1 cellular context compared by ENCODE assay signal in the genomic region with DNA sequence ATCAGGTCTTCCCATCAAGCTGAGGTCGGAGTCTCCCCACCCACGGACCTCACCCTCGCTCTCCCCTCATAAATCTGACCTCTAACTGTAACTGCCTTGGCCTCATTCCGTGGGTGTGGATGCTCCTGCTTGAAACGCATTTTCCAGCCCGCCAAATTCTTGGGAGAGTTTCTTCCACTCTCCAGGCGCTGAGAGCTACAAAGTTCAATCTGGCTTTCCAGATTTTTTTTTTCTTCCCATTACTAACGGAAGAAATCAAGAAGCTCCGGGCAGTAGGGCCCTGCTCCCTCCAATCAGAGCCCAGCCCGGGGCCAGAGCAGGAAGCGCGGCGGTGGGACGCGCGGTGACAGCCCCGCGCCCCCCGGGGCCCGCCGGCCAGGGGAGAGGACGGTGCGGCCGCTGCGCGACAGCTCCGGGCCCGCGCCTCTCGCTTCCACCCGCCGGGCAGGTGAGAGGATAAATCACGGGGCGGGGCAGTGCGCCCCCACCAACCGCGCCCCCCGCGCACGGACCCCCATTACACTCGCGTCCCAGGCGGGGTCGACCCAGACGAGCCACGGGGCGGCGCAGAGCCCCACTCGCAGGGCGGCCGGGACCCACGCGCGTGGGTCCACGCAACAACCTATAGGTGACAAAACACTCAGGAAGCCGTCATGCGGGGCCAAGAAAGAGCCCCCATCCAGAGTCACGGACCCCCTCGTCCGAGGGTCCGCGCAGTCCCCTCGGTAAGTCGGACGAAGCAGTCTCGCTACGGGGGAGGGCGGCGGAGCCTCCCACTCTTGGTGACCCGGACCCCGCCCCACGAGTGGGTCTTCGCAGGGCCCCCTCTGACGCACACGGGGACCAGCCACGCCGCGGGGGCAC.
TF ChIP-seq lines count a peak whose summit lies in the region.

No MANE protein-coding gene starts in this region.

TF ChIP-seq in IMR-90, 13 proteins besides CTCF, POLR2A, EP300 and RAD21:
- 0 out of 2 replicates have a peak, but pooled peaks have one; percentile 48 for TF ChIP-seq CHD1 (IDR thresholded peaks at IDR 0.05; ENCODE audit: low read depth, low read length)
- no peak for TF ChIP-seq MAZ (IDR thresholded peaks at IDR 0.05; ENCODE audit: borderline replicate concordance, low read depth, low read length)
- TF ChIP-seq, protein P1, sequence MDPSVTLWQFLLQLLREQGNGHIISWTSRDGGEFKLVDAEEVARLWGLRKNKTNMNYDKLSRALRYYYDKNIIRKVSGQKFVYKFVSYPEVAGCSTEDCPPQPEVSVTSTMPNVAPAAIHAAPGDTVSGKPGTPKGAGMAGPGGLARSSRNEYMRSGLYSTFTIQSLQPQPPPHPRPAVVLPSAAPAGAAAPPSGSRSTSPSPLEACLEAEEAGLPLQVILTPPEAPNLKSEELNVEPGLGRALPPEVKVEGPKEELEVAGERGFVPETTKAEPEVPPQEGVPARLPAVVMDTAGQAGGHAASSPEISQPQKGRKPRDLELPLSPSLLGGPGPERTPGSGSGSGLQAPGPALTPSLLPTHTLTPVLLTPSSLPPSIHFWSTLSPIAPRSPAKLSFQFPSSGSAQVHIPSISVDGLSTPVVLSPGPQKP (IDR thresholded peaks at IDR 0.05; ENCODE audit: borderline replicate concordance, low read depth, low read length): no peak
- no peak for TF ChIP-seq MAFK (IDR thresholded peaks at IDR 0.05; ENCODE audit: low read depth, low read length)
- no peak for TF ChIP-seq MXI1 (IDR thresholded peaks at IDR 0.05; ENCODE audit: borderline replicate concordance, low read depth, low read length)
